1 cellular context compared by ENCODE assay signal in the genomic region with DNA sequence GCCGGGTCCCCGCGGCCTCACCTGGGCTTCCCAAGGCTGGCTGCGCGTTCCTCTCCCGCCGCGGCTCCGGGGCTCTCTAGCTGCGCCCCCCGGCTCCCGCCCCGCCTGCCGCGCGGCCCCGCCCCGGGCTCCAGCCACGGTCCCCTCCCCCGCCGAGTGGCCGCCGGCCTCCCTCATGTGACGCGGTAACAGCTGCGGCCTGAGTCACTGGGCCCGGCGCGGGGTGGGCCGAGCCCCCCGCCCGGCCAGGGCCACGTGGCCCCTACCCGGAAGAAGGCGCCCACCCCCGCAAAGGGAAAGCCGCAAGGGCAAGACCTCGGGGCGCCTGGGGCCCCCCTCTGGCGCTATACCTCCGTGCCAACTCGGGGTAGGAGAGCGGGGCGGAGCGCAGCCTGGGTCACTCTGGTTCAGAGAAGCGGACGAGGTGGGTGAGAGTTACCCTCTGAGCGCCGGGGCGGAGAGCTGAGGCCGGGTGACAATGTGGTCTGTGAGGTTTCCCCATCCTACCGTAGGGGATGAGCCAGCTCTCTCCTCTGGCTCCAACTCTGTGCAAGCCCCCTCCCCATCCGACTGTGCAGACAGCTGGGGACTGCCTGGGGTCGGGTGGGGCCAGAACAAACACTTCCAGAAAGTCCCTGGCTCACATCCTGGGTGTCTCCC.
TF ChIP-seq lines count a peak whose summit lies in the region.

A gene with protein sequence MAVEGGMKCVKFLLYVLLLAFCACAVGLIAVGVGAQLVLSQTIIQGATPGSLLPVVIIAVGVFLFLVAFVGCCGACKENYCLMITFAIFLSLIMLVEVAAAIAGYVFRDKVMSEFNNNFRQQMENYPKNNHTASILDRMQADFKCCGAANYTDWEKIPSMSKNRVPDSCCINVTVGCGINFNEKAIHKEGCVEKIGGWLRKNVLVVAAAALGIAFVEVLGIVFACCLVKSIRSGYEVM (minus strand): TSS at position 78 of the 660 bp plus-strand sequence. CDS start 668 bp downstream, outside the sequence.

TF ChIP-seq in HepG2, 621 proteins besides CTCF, POLR2A, EP300 and RAD21 (continued from another document and continues in another):
- TF ChIP-seq ZMAT3 (CRISPR knock-in tag; conservative IDR thresholded peaks at IDR 0.05) (0 out of 2 replicates have a peak, but pooled peaks have one; percentile 18), RARG (CRISPR knock-in tag; IDR thresholded peaks at IDR 0.05; ENCODE audit: low read depth) (no peak), ZNF367 (CRISPR knock-in tag; IDR thresholded peaks at IDR 0.05; ENCODE audit: borderline replicate concordance) (no peak), MIER3 (CRISPR knock-in tag; IDR thresholded peaks at IDR 0.05; ENCODE audit: borderline replicate concordance) (no peak; the same call in 1 of the 2 replicates), ELF1 (CRISPR knock-in tag; IDR thresholded peaks at IDR 0.05) (peak; percentile 86), ZBTB21 (CRISPR knock-in tag; IDR thresholded peaks at IDR 0.05) (no peak), LCORL (IDR thresholded peaks at IDR 0.05) (no peak), LCORL (CRISPR knock-in tag; IDR thresholded peaks at IDR 0.05) (no peak), ZKSCAN8 (CRISPR knock-in tag; IDR thresholded peaks at IDR 0.05; ENCODE audit: borderline replicate concordance) (no peak), FOXO1 (CRISPR knock-in tag; IDR thresholded peaks at IDR 0.05) (no peak), ZNF768 (CRISPR knock-in tag; IDR thresholded peaks at IDR 0.05) (peak; percentile 37; the same call in 1 of the 2 replicates), ZZZ3 (CRISPR knock-in tag; IDR thresholded peaks at IDR 0.05; ENCODE audit: borderline replicate concordance) (no peak), NONO (IDR thresholded peaks at IDR 0.05) (no peak), NONO (CRISPR knock-in tag; conservative IDR thresholded peaks at IDR 0.05) (peak; percentile 52; the same call in 1 of the 2 replicates), ZNF10 (CRISPR knock-in tag; IDR thresholded peaks at IDR 0.05; ENCODE audit: borderline replicate concordance, low read depth) (no peak), GLI4 (CRISPR knock-in tag; IDR thresholded peaks at IDR 0.05; ENCODE audit: borderline replicate concordance) (no peak), SRY (CRISPR knock-in tag; IDR thresholded peaks at IDR 0.05) (0 out of 2 replicates have a peak, but pooled peaks have one; percentile 22), ZNF329 (CRISPR knock-in tag; IDR thresholded peaks at IDR 0.05; ENCODE audit: low read depth) (peak; percentile 52; the same call in 1 of the 2 replicates), ZNF550 (CRISPR knock-in tag; IDR thresholded peaks at IDR 0.05; ENCODE audit: borderline replicate concordance) (no peak), PHF8 (CRISPR knock-in tag; IDR thresholded peaks at IDR 0.05) (peak; percentile 54; the same call in 1 of the 2 replicates), HIVEP1 (CRISPR knock-in tag; IDR thresholded peaks at IDR 0.05) (peak; percentile 92), NFKB2 (CRISPR knock-in tag; IDR thresholded peaks at IDR 0.05; ENCODE audit: borderline replicate concordance) (no peak), BRD4 (CRISPR knock-in tag; IDR thresholded peaks at IDR 0.05) (no peak), NFKBIZ (CRISPR knock-in tag; IDR thresholded peaks at IDR 0.05) (no peak), ZNF207 (IDR thresholded peaks at IDR 0.05; ENCODE audit: borderline replicate concordance) (no peak), ZNF543 (CRISPR knock-in tag; IDR thresholded peaks at IDR 0.05) (peak; percentile 85; the same call in 1 of the 2 replicates)
- TF ChIP-seq, protein P1, sequence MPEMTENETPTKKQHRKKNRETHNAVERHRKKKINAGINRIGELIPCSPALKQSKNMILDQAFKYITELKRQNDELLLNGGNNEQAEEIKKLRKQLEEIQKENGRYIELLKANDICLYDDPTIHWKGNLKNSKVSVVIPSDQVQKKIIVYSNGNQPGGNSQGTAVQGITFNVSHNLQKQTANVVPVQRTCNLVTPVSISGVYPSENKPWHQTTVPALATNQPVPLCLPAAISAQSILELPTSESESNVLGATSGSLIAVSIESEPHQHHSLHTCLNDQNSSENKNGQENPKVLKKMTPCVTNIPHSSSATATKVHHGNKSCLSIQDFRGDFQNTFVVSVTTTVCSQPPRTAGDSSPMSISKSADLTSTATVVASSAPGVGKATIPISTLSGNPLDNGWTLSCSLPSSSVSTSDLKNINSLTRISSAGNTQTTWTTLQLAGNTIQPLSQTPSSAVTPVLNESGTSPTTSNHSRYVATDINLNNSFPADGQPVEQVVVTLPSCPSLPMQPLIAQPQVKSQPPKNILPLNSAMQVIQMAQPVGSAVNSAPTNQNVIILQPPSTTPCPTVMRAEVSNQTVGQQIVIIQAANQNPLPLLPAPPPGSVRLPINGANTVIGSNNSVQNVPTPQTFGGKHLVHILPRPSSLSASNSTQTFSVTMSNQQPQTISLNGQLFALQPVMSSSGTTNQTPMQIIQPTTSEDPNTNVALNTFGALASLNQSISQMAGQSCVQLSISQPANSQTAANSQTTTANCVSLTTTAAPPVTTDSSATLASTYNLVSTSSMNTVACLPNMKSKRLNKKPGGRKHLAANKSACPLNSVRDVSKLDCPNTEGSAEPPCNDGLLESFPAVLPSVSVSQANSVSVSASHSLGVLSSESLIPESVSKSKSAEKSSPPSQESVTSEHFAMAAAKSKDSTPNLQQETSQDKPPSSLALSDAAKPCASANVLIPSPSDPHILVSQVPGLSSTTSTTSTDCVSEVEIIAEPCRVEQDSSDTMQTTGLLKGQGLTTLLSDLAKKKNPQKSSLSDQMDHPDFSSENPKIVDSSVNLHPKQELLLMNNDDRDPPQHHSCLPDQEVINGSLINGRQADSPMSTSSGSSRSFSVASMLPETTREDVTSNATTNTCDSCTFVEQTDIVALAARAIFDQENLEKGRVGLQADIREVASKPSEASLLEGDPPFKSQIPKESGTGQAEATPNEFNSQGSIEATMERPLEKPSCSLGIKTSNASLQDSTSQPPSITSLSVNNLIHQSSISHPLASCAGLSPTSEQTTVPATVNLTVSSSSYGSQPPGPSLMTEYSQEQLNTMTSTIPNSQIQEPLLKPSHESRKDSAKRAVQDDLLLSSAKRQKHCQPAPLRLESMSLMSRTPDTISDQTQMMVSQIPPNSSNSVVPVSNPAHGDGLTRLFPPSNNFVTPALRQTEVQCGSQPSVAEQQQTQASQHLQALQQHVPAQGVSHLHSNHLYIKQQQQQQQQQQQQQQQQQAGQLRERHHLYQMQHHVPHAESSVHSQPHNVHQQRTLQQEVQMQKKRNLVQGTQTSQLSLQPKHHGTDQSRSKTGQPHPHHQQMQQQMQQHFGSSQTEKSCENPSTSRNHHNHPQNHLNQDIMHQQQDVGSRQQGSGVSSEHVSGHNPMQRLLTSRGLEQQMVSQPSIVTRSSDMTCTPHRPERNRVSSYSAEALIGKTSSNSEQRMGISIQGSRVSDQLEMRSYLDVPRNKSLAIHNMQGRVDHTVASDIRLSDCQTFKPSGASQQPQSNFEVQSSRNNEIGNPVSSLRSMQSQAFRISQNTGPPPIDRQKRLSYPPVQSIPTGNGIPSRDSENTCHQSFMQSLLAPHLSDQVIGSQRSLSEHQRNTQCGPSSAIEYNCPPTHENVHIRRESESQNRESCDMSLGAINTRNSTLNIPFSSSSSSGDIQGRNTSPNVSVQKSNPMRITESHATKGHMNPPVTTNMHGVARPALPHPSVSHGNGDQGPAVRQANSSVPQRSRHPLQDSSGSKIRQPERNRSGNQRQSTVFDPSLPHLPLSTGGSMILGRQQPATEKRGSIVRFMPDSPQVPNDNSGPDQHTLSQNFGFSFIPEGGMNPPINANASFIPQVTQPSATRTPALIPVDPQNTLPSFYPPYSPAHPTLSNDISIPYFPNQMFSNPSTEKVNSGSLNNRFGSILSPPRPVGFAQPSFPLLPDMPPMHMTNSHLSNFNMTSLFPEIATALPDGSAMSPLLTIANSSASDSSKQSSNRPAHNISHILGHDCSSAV (CRISPR knock-in tag; IDR thresholded peaks at IDR 0.05; ENCODE audit: borderline replicate concordance): no peak
- TF ChIP-seq, protein P2, sequence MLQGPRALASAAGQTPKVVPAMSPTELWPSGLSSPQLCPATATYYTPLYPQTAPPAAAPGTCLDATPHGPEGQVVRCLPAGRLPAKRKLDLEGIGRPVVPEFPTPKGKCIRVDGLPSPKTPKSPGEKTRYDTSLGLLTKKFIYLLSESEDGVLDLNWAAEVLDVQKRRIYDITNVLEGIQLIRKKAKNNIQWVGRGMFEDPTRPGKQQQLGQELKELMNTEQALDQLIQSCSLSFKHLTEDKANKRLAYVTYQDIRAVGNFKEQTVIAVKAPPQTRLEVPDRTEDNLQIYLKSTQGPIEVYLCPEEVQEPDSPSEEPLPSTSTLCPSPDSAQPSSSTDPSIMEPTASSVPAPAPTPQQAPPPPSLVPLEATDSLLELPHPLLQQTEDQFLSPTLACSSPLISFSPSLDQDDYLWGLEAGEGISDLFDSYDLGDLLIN (CRISPR knock-in tag; IDR thresholded peaks at IDR 0.05; ENCODE audit: borderline replicate concordance): 0 out of 2 replicates have a peak, but pooled peaks have one; percentile 21
- TF ChIP-seq, protein P3, sequence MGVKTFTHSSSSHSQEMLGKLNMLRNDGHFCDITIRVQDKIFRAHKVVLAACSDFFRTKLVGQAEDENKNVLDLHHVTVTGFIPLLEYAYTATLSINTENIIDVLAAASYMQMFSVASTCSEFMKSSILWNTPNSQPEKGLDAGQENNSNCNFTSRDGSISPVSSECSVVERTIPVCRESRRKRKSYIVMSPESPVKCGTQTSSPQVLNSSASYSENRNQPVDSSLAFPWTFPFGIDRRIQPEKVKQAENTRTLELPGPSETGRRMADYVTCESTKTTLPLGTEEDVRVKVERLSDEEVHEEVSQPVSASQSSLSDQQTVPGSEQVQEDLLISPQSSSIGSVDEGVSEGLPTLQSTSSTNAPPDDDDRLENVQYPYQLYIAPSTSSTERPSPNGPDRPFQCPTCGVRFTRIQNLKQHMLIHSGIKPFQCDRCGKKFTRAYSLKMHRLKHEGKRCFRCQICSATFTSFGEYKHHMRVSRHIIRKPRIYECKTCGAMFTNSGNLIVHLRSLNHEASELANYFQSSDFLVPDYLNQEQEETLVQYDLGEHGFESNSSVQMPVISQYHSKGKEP (CRISPR knock-in tag; IDR thresholded peaks at IDR 0.05): no peak
- TF ChIP-seq, protein P4, sequence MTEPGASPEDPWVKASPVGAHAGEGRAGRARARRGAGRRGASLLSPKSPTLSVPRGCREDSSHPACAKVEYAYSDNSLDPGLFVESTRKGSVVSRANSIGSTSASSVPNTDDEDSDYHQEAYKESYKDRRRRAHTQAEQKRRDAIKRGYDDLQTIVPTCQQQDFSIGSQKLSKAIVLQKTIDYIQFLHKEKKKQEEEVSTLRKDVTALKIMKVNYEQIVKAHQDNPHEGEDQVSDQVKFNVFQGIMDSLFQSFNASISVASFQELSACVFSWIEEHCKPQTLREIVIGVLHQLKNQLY (CRISPR knock-in tag; IDR thresholded peaks at IDR 0.05): no peak
- TF ChIP-seq, protein P5, sequence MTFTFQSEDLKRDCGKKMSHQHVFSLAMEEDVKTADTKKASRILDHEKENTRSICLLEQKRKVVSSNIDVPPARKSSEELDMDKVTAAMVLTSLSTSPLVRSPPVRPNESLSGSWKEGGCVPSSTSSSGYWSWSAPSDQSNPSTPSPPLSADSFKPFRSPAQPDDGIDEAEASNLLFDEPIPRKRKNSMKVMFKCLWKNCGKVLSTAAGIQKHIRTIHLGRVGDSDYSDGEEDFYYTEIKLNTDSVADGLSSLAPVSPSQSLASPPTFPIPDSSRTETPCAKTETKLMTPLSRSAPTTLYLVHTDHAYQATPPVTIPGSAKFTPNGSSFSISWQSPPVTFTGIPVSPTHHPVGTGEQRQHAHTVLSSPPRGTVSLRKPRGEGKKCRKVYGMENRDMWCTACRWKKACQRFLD (CRISPR knock-in tag; IDR thresholded peaks at IDR 0.05; ENCODE audit: borderline replicate concordance): peak; percentile 24; the same call in 1 of the 2 replicates
- TF ChIP-seq, protein P6, sequence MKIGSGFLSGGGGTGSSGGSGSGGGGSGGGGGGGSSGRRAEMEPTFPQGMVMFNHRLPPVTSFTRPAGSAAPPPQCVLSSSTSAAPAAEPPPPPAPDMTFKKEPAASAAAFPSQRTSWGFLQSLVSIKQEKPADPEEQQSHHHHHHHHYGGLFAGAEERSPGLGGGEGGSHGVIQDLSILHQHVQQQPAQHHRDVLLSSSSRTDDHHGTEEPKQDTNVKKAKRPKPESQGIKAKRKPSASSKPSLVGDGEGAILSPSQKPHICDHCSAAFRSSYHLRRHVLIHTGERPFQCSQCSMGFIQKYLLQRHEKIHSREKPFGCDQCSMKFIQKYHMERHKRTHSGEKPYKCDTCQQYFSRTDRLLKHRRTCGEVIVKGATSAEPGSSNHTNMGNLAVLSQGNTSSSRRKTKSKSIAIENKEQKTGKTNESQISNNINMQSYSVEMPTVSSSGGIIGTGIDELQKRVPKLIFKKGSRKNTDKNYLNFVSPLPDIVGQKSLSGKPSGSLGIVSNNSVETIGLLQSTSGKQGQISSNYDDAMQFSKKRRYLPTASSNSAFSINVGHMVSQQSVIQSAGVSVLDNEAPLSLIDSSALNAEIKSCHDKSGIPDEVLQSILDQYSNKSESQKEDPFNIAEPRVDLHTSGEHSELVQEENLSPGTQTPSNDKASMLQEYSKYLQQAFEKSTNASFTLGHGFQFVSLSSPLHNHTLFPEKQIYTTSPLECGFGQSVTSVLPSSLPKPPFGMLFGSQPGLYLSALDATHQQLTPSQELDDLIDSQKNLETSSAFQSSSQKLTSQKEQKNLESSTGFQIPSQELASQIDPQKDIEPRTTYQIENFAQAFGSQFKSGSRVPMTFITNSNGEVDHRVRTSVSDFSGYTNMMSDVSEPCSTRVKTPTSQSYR (CRISPR knock-in tag; IDR thresholded peaks at IDR 0.05; ENCODE audit: borderline replicate concordance): peak; percentile 84
- TF ChIP-seq, protein P7, sequence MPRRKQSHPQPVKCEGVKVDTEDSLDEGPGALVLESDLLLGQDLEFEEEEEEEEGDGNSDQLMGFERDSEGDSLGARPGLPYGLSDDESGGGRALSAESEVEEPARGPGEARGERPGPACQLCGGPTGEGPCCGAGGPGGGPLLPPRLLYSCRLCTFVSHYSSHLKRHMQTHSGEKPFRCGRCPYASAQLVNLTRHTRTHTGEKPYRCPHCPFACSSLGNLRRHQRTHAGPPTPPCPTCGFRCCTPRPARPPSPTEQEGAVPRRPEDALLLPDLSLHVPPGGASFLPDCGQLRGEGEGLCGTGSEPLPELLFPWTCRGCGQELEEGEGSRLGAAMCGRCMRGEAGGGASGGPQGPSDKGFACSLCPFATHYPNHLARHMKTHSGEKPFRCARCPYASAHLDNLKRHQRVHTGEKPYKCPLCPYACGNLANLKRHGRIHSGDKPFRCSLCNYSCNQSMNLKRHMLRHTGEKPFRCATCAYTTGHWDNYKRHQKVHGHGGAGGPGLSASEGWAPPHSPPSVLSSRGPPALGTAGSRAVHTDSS (CRISPR knock-in tag; conservative IDR thresholded peaks at IDR 0.05): no peak
- TF ChIP-seq, protein P8, sequence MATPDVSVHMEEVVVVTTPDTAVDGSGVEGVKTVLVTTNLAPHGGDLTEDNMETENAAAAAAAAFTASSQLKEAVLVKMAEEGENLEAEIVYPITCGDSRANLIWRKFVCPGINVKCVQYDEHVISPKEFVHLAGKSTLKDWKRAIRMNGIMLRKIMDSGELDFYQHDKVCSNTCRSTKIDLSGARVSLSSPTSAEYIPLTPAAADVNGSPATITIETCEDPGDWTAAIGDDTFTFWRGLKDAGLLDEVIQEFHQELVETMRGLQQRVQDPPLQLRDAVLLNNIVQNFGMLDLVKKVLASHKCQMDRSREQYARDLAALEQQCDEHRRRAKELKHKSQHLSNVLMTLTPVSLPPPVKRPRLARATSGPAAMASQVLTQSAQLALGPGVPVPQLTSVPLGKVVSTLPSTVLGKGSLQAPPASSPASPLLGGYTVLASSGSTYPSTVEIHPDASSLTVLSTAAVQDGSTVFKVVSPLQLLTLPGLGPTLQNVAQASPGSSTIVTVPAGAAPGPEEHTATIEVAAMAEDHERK (CRISPR knock-in tag; IDR thresholded peaks at IDR 0.05; ENCODE audit: low read depth): no peak
- TF ChIP-seq, protein P9, sequence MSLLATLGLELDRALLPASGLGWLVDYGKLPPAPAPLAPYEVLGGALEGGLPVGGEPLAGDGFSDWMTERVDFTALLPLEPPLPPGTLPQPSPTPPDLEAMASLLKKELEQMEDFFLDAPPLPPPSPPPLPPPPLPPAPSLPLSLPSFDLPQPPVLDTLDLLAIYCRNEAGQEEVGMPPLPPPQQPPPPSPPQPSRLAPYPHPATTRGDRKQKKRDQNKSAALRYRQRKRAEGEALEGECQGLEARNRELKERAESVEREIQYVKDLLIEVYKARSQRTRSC (CRISPR knock-in tag; IDR thresholded peaks at IDR 0.05; ENCODE audit: low read depth): no peak
